ENCODE assay signal across 8 cellular contexts in genomic region chr7:36670585-36671431, GRCh38. TPM values are rescaled to one million over a fixed set of nuclear protein-coding genes. Genes with fewer than 3 reads are reported as not detected.
DNase-seq lines count a peak whose midpoint lies in the region; ATAC-seq and TF ChIP-seq lines count a peak whose summit lies in the region.

No MANE protein-coding gene starts in this region.

- H3K36me3 ChIP-seq in mucosa of descending colon (ENCODE audit: low read depth): no peaks in the 10 kb centered on the region

- H3K27ac ChIP-seq in 22Rv1: no peak overlapping the region

- H3K4me1 Mint-ChIP-seq in effector memory CD8-positive, alpha-beta T cell (ENCODE audit: low read depth in 2 of 2): peaks cover 17 to 70% of the 10 kb centered on the region in 2 donors

- no peaks in the 10 kb centered on the region for H3K9me3 ChIP-seq in mucosa of descending colon

- H3K36me3 Mint-ChIP-seq in effector memory CD8-positive, alpha-beta T cell (ENCODE audit: insufficient read depth): peaks cover 33% of the 10 kb centered on the region

- TF ChIP-seq CTCF in 22Rv1 (IDR thresholded peaks at IDR 0.05) (peak; percentile 100), mucosa of descending colon (IDR thresholded peaks at IDR 0.05) (peak; percentile 89)

- peak overlapping the region; percentile 73 to 75 for H3K27ac Mint-ChIP-seq in effector memory CD8-positive, alpha-beta T cell

- DNase-seq in NCI-H82 (lab: John Stamatoyannopoulos, UW) (peak; percentile 83), mucosa of descending colon (peak in 2 of 3 donors; percentile 58 to 76)
- peak; percentile 36 to 40 for DNase-seq in activated CD8-positive, alpha-beta memory T cell treated with anti-CD3 and anti-CD28 coated beads for 1 hour (ENCODE audit: extremely low read depth in 1 of 2, low read depth in 1 of 2)
- DNase-seq in effector memory CD8-positive, alpha-beta T cell: peak; percentile 62 to 70 (median 66)
- DNase-seq in stimulated activated naive CD4-positive, alpha-beta T cell (lab: John Stamatoyannopoulos, UW): peak; percentile 35 to 83 (median 56)

- ATAC-seq in GM18498 (IDR thresholded peaks at IDR 0.05; ENCODE audit: unreplicated experiment) (peak; percentile 67), HG03439 (IDR thresholded peaks at IDR 0.05; ENCODE audit: unreplicated experiment) (peak; percentile 63), mucosa of descending colon (peak; percentile 93)
- ATAC-seq in effector memory CD8-positive, alpha-beta T cell (replicated peaks): peak; percentile 94

- intact Hi-C loops in mucosa of descending colon (cut with DNase I, micrococcal nuclease): no loop called here

- H3K4me3 Mint-ChIP-seq in effector memory CD8-positive, alpha-beta T cell: peak overlapping the region; percentile 41 to 62

- H3K9me3 Mint-ChIP-seq in effector memory CD8-positive, alpha-beta T cell: no peaks in the 10 kb centered on the region

- H3K4me1 ChIP-seq in mucosa of descending colon (ENCODE audit: low read depth): no peaks in the 10 kb centered on the region

- no peaks in the 10 kb centered on the region for H3K27me3 Mint-ChIP-seq in effector memory CD8-positive, alpha-beta T cell

- no peak overlapping the region for H3K4me3 ChIP-seq in mucosa of descending colon

RNA-seq across cellular contexts. Expression of gene AOAH, which starts 53.5 kb away (rescaled TPM):
- 10 to 100 TPM; 15.7 to 36.1 (median 28.8) TPM for total RNA-seq in mucosa of descending colon
